Comparison of ENCODE assay signal across 12 cellular contexts in genomic region chrX:31279359-31279758, GRCh38.
A peak's percentile ranks its signal among the peaks of the same experiment; 100 is the strongest.
DNase-seq lines count a peak whose midpoint lies in the region; ATAC-seq and TF ChIP-seq lines count a peak whose summit lies in the region.
"Had no signal": no experiment of that assay in that cellular context is flagged by ENCODE, and none has a peak within 500 bp of the region (broad histone marks: within the 10 kb centered on the region; RNA-seq: fewer than 3 reads in every experiment).

No MANE protein-coding gene starts in this region.

- TF ChIP-seq CTCF in GM12865 (IDR thresholded peaks at IDR 0.05; ENCODE audit: insufficient read depth, low read depth, low read length, missing control alignments): no peak
- TF ChIP-seq CTCF in retinal pigment epithelial cell (conservative IDR thresholded peaks at IDR 0.05; ENCODE audit: low read depth, low read length): peak; percentile 44

- H3K4me3 ChIP-seq in GM12865 (ENCODE audit: low read depth, low read length) (no peak overlapping the region), retinal pigment epithelial cell (ENCODE audit: low read length) (no peak overlapping the region)
- H3K4me3 ChIP-seq: sigmoid colon had no signal

- no peak overlapping the region for H3K27ac ChIP-seq in epithelial cell of prostate
- H3K27ac ChIP-seq: sigmoid colon had no signal

- DNase-seq in GM12865 (ENCODE audit: low read depth): peak; percentile 2
- peak; percentile 27 for DNase-seq in NCI-H69 (lab: John Stamatoyannopoulos, UW)
- DNase-seq in epithelial cell of prostate (ENCODE audit: low read depth, low spot score): peak; percentile 73
- DNase-seq in retinal pigment epithelial cell (ENCODE audit: low read depth): no peak
- DNase-seq in activated CD8-positive, alpha-beta memory T cell treated with anti-CD3 and anti-CD28 coated beads, Interleukin-2, amount 50 U/mL, for 4 hours: no peak
- DNase-seq in NCI-H526 treated with DMSO at 0.1 percent for 48 hours (lab: John Stamatoyannopoulos, UW): no peak
- DNase-seq: activated CD4-positive, alpha-beta memory T cell treated with anti-CD3 and anti-CD28 coated beads, Interleukin-2, amount 10 ng/mL, durations not matched to agents 7 days and 5 days; caudate nucleus; sigmoid colon; stimulated activated naive CD4-positive, alpha-beta T cell treated with Interleukin-2 at 50 U/mL for 16 hours had no signal

- no peak for ATAC-seq in GM19351 (IDR thresholded peaks at IDR 0.05; ENCODE audit: unreplicated experiment)
- ATAC-seq: HCT116 had no signal

Comparison
In these comparisons a context has a peak if more than half of its experiments do, and no peak if none do; other contexts are left out.
1. DNase-seq: peak in GM12865 (single experiment), NCI-H69 (single experiment) and epithelial cell of prostate (single experiment); none in retinal pigment epithelial cell (single experiment), activated CD8-positive, alpha-beta memory T cell treated with anti-CD3 and anti-CD28 coated beads, Interleukin-2, amount 50 U/mL, for 4 hours (single experiment) and NCI-H526 treated with DMSO at 0.1 percent for 48 hours (single experiment).